Comparison of ENCODE assay signal across 16 cellular contexts in genomic region chr19:7792701-7793100, GRCh38. TPM values are rescaled to one million over a fixed set of nuclear protein-coding genes. Genes with fewer than 3 reads are reported as not detected.
DNase-seq lines count a peak whose midpoint lies in the region; ATAC-seq and TF ChIP-seq lines count a peak whose summit lies in the region.
"Not testable (repeated sequence)": the region's sequence is repeated elsewhere in the genome, so short reads cannot be mapped to it uniquely, and the experiment has no call there.
"Had no signal": no experiment of that assay in that cellular context is flagged by ENCODE, and none has a peak within 500 bp of the region (broad histone marks: within the 10 kb centered on the region; RNA-seq: fewer than 3 reads in every experiment).

No MANE protein-coding gene starts in this region.

- TF ChIP-seq CTCF in PC-3 (conservative IDR thresholded peaks at IDR 0.05; ENCODE audit: low read depth, low read length); glutamatergic neuron (IDR thresholded peaks at IDR 0.05; ENCODE audit: partially characterized antibody, unreplicated experiment); nephron progenitor cell (IDR thresholded peaks at IDR 0.05); type B pancreatic cell (conservative IDR thresholded peaks at IDR 0.05): not testable (repeated sequence)

- peak overlapping the region; percentile 92 for H4K91ac ChIP-seq in trophoblast cell (ENCODE audit: low read depth, low read length)

- not testable (repeated sequence) for H3K9me2 ChIP-seq in PC-3 (replicated peaks; ENCODE audit: low read length)

- not testable (repeated sequence) for H3K9me3 Mint-ChIP-seq in glutamatergic neuron (ENCODE audit: unreplicated experiment); nephron progenitor cell; type B pancreatic cell

- POLR2A ChIA-PET in PC-3 (lab: Charles Lee; ENCODE audit: unreplicated experiment), result not testable (repeated sequence)

- peak overlapping the region; percentile 97 for H2BK12ac ChIP-seq in trophoblast cell (ENCODE audit: low read length)

- H4K8ac ChIP-seq in trophoblast cell (ENCODE audit: low read depth, low read length), result peak overlapping the region; percentile 58

- intact Hi-C loops in PC-3 (cut with micrococcal nuclease), result not testable (repeated sequence)

- peak overlapping the region; percentile 71 for H3K18ac ChIP-seq in trophoblast cell (ENCODE audit: low read length)

- not testable (repeated sequence) for H4K20me1 ChIP-seq in BLaER1; PC-3 (ENCODE audit: low read length)

- not testable (repeated sequence) for H3K4ac ChIP-seq in trophoblast cell (ENCODE audit: low read depth, low read length)

- not testable (repeated sequence) for H3K36me3 Mint-ChIP-seq in glutamatergic neuron (ENCODE audit: unreplicated experiment); nephron progenitor cell (ENCODE audit: low read depth); type B pancreatic cell

- H3K79me1 ChIP-seq in trophoblast cell (ENCODE audit: low read length), result peaks cover 15% of the 10 kb centered on the region

- BruUV-seq in PC-3 (replicated peaks; lab: Mats Ljungman, UMichigan), result not testable (repeated sequence)

- H3K27ac Mint-ChIP-seq in glutamatergic neuron (ENCODE audit: unreplicated experiment) (peak overlapping the region; percentile 50), nephron progenitor cell (peak overlapping the region; percentile 57), type B pancreatic cell (peak overlapping the region; percentile 99)

- H3K9ac ChIP-seq in BLaER1; PC-3 (ENCODE audit: low read length); trophoblast cell (ENCODE audit: low read length): not testable (repeated sequence)

- H2BK5ac ChIP-seq in trophoblast cell (ENCODE audit: low read depth, low read length, poor library complexity), result peak overlapping the region; percentile 80

- H3K23ac ChIP-seq in trophoblast cell (ENCODE audit: low read length), result not testable (repeated sequence)

- H3K14ac ChIP-seq in trophoblast cell (ENCODE audit: low read length), result peak overlapping the region; percentile 67

- not testable (repeated sequence) for H3K9me3 ChIP-seq in BLaER1; PC-3 (ENCODE audit: low read length); trophoblast cell (ENCODE audit: insufficient read depth, low read depth, low read length)

- H3K4me2 ChIP-seq in BLaER1 (peak overlapping the region; percentile 22), PC-3 (ENCODE audit: low read length) (peak overlapping the region; percentile 6; the same call in 1 of the 2 replicates)
- H3K4me2 ChIP-seq in trophoblast cell (ENCODE audit: low read length), result not testable (repeated sequence)

- not testable (repeated sequence) for H3F3A ChIP-seq in PC-3 (ENCODE audit: low read length, unreplicated experiment)

- ATAC-seq in PC-3, result not testable (repeated sequence)

- not testable (repeated sequence) for H3K4me3 Mint-ChIP-seq in glutamatergic neuron (ENCODE audit: unreplicated experiment); nephron progenitor cell
- H3K4me3 Mint-ChIP-seq in type B pancreatic cell, result peak overlapping the region; percentile 77

- not testable (repeated sequence) for H3K4me3 ChIP-seq in BLaER1; PC-3 (ENCODE audit: low read length); trophoblast cell (ENCODE audit: low read depth, low read length)

- H3K27ac ChIP-seq in BLaER1; PC-3 (ENCODE audit: low read length): not testable (repeated sequence)
- peak overlapping the region; percentile 54 for H3K27ac ChIP-seq in trophoblast cell (ENCODE audit: low read depth, low read length)

- no CpG with 5 or more reads among the region's 7 CpGs for WGBS in trophoblast cell (ENCODE audit: extremely low coverage, insufficient coverage, insufficient read length)

- H3K27me3 Mint-ChIP-seq in glutamatergic neuron (ENCODE audit: unreplicated experiment), result not testable (repeated sequence)
- H3K27me3 Mint-ChIP-seq in nephron progenitor cell (ENCODE audit: low read depth, poor library complexity) (peaks cover 81% of the 10 kb centered on the region), type B pancreatic cell (peaks cover 47% of the 10 kb centered on the region)

- not testable (repeated sequence) for H3K4me1 Mint-ChIP-seq in glutamatergic neuron (ENCODE audit: low read depth, unreplicated experiment); type B pancreatic cell (ENCODE audit: unreplicated experiment)
- H3K4me1 Mint-ChIP-seq in nephron progenitor cell, result peaks cover 10% of the 10 kb centered on the region

- H3K79me2 ChIP-seq in PC-3 (ENCODE audit: low read length); trophoblast cell (ENCODE audit: control insufficient read depth, insufficient read depth, low read length, poor library complexity): not testable (repeated sequence)

- DNase-seq in PC-3; glutamatergic neuron; nephron progenitor cell; trophoblast cell; type B pancreatic cell (ENCODE audit: extremely low spot score, unreplicated experiment): not testable (repeated sequence)
- DNase-seq in cerebellar cortex (ENCODE audit: low spot score), result peak; percentile 77
- DNase-seq in mesenteric fat pad (ENCODE audit: low spot score), result peak; percentile 20

- not testable (repeated sequence) for H3K36me3 ChIP-seq in BLaER1; PC-3 (ENCODE audit: low read depth, low read length); trophoblast cell (ENCODE audit: control insufficient read depth in 1 of 2, insufficient read depth in 2 of 2, low read length in 2 of 2)

- H4K12ac ChIP-seq in trophoblast cell (ENCODE audit: low read depth, low read length), result not testable (repeated sequence)

- H3K4me1 ChIP-seq in BLaER1 (peaks cover 26% of the 10 kb centered on the region; the same call in 1 of the 2 replicates), PC-3 (ENCODE audit: insufficient read depth, low read length) (peaks cover 23% of the 10 kb centered on the region), trophoblast cell (ENCODE audit: control insufficient read depth in 1 of 2, insufficient read depth in 2 of 2, low read length in 2 of 2) (peaks cover 22 to 25% of the 10 kb centered on the region in 2 experiments)

- H2AFZ ChIP-seq in PC-3 (ENCODE audit: low read length); trophoblast cell (ENCODE audit: insufficient read depth, low read length, poor library complexity): not testable (repeated sequence)

- H3K27me3 ChIP-seq in BLaER1 (peaks cover 31% of the 10 kb centered on the region), trophoblast cell (ENCODE audit: insufficient read depth, low read length) (peaks cover 14% of the 10 kb centered on the region)
- not testable (repeated sequence) for H3K27me3 ChIP-seq in PC-3 (ENCODE audit: low read length)

- peak overlapping the region; percentile 88 for H2AK5ac ChIP-seq in trophoblast cell (ENCODE audit: low read length)

- CTCF ChIA-PET in PC-3 (lab: Charles Lee), result not testable (repeated sequence)

- H2BK120ac ChIP-seq in trophoblast cell (ENCODE audit: insufficient read depth, low read length, poor library complexity), result peak overlapping the region; percentile 94

RNA-seq across cellular contexts. Expression of gene CLEC4M, which starts 29.7 kb away (rescaled TPM):
- total RNA-seq in PC-3 (2014; rRNA removed) (not detected in 2 replicates), glutamatergic neuron (ENCODE audit: unreplicated experiment) (not detected), mesenteric fat pad (not detected), type B pancreatic cell (ENCODE audit: low replicate concordance) (0.48 and 0.69 TPM in 2 replicates)
- polyA plus RNA-seq in trophoblast cell (2013), result not detected in 2 replicates
- total RNA-seq: Calu3; CD4-positive, alpha-beta T cell; CD8-positive, alpha-beta memory T cell; Daoy; HFFc6 had no signal
- polyA plus RNA-seq: AG04450; CD14-positive monocyte; CD8-positive, alpha-beta memory T cell had no signal

RNA-seq across cellular contexts. Expression of gene EVI5L, which starts 37.3 kb away (rescaled TPM):
- total RNA-seq in PC-3 (2014; rRNA removed) (29.5 and 42.4 TPM in 2 replicates), glutamatergic neuron (ENCODE audit: unreplicated experiment) (36.4 TPM), mesenteric fat pad (15.4 TPM), type B pancreatic cell (ENCODE audit: low replicate concordance) (11.7 and 19.0 TPM in 2 replicates)
- polyA plus RNA-seq in trophoblast cell (2013), result 7.0 and 7.3 TPM in 2 replicates

RNA-seq across cellular contexts. Expression of gene CD209, which starts 45.4 kb away (rescaled TPM):
- not detected in 2 replicates for total RNA-seq in PC-3 (2014; rRNA removed)
- total RNA-seq in glutamatergic neuron (ENCODE audit: unreplicated experiment), result not detected
- 63.5 TPM for total RNA-seq in mesenteric fat pad
- polyA plus RNA-seq in trophoblast cell (2013), result not detected in 2 replicates
- total RNA-seq in type B pancreatic cell (ENCODE audit: low replicate concordance), result not detected in 2 replicates
- total RNA-seq: B cell; Calu3; CD4-positive, alpha-beta T cell; Daoy; HFFc6 had no signal
- polyA plus RNA-seq: AG04450; CD8-positive, alpha-beta memory T cell had no signal

Comparison
In these comparisons a context has a peak if more than half of its experiments do, and no peak if none do; other contexts are left out.
1. RNA of gene CD209, which starts 45.4 kb away (total RNA-seq): 63.5 TPM in mesenteric fat pad (single experiment); not detected in PC-3, not detected in glutamatergic neuron (single experiment) and not detected in type B pancreatic cell; every median in the first group is over 10 times any median in the second.
2. Peak in every context shown above with its lines, with median percentiles within 50 percentile points of each other: H3K27ac Mint-ChIP-seq.